Comparison of ENCODE assay signal across 9 cellular contexts in the genomic region with DNA sequence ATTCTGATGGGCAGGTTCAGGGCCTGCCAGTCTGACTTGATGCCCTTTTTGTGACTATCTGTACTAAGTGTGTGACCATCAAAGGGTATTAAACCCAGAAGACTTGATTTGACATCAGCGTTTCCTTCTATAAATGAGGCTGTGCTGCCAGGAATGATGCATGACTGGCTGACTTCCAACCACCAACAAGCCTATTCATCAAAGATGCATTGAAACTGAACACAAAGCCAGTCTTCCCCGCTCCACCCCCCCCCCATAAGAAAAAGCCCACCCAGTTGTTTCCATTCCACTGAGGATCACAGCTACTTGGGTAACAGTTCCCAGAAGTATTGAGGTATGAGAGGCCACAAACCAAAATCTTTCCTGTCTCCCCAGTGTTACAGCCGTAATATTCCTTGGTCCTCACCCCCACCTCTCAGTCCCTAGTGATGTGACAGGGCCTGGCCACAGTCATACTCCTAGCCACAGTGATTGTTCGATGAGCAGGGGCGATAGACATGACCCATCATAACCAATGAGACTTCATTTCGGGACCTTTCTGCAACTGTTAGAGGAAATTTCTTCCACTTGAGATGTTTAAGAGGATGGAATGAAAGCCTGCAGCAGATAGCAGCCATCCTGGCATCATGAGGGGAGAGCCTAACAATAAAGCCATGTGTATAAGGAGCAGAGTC. TPM values are rescaled to one million over a fixed set of nuclear protein-coding genes. Genes with fewer than 3 reads are reported as not detected.
DNase-seq lines count a peak whose midpoint lies in the region; ATAC-seq and TF ChIP-seq lines count a peak whose summit lies in the region.
"Had no signal": no experiment of that assay in that cellular context is flagged by ENCODE, and none has a peak within 500 bp of the region (broad histone marks: within the 10 kb centered on the region; RNA-seq: fewer than 3 reads in every experiment).

No MANE protein-coding gene starts in this region.

- H3K27me3 ChIP-seq in CD4-positive, CD25-positive, alpha-beta regulatory T cell (ENCODE audit: control insufficient read depth, insufficient read depth, low read length): no peaks in the 10 kb centered on the region
- H3K27me3 ChIP-seq in RWPE2 (ENCODE audit: insufficient read depth, poor library complexity, severe bottlenecking): no peaks in the 10 kb centered on the region
- H3K27me3 ChIP-seq in parathyroid adenoma (ENCODE audit: control insufficient read depth, insufficient read depth, low read length): no peaks in the 10 kb centered on the region
- no peaks in the 10 kb centered on the region for H3K27me3 ChIP-seq in MM.1S (replicated peaks; ENCODE audit: insufficient read depth, low read length)

- H2AFZ ChIP-seq in parathyroid adenoma (no peak overlapping the region), MM.1S (ENCODE audit: low read length) (no peak overlapping the region)

- ATAC-seq in CD4-positive, CD25-positive, alpha-beta regulatory T cell (ENCODE audit: low read depth in 2 of 2): no peak
- ATAC-seq in RWPE2 (ENCODE audit: low read depth) (no peak), GM18520 (IDR thresholded peaks at IDR 0.05; ENCODE audit: unreplicated experiment) (no peak)

- H3K9ac ChIP-seq in parathyroid adenoma: no peak overlapping the region
- no peak overlapping the region for H3K9ac ChIP-seq in MM.1S (ENCODE audit: low read length)

- H3K9me2 ChIP-seq in MM.1S (replicated peaks; ENCODE audit: insufficient read depth, low read length): no peaks in the 10 kb centered on the region

- H3K4me1 ChIP-seq in CD4-positive, CD25-positive, alpha-beta regulatory T cell (ENCODE audit: control insufficient read depth, insufficient read depth, low read length, poor library complexity, severe bottlenecking): peaks cover 35% of the 10 kb centered on the region
- H3K4me1 ChIP-seq in RWPE2 (ENCODE audit: insufficient read depth, poor library complexity, severe bottlenecking) (peaks cover 17% of the 10 kb centered on the region), parathyroid adenoma (peaks cover 49% of the 10 kb centered on the region), MM.1S (ENCODE audit: low read length) (peaks cover 12% of the 10 kb centered on the region)

- H3K9me3 ChIP-seq in CD4-positive, CD25-positive, alpha-beta regulatory T cell (ENCODE audit: control insufficient read depth in 2 of 2, low read length in 2 of 2): no peaks in the 10 kb centered on the region
- H3K9me3 ChIP-seq in RWPE2 (ENCODE audit: severe bottlenecking) (no peaks in the 10 kb centered on the region), parathyroid adenoma (ENCODE audit: control insufficient read depth, low read length) (no peaks in the 10 kb centered on the region), MM.1S (replicated peaks; ENCODE audit: insufficient read depth, low read length) (no peaks in the 10 kb centered on the region)

- no peaks in the 10 kb centered on the region for H3K27me3 Mint-ChIP-seq in CD4-positive, CD25-positive, alpha-beta regulatory T cell

- H3K4me2 ChIP-seq in parathyroid adenoma (ENCODE audit: low read length) (no peak overlapping the region), MM.1S (ENCODE audit: low read depth, low read length) (no peak overlapping the region)

- TF ChIP-seq CTCF in RWPE2 (IDR thresholded peaks at IDR 0.05; ENCODE audit: poor library complexity, severe bottlenecking) (no peak), coronary artery (IDR thresholded peaks at IDR 0.05) (no peak), parathyroid adenoma (IDR thresholded peaks at IDR 0.05) (no peak), MM.1S (IDR thresholded peaks at IDR 0.05; ENCODE audit: low read length) (no peak)

- H3K79me2 ChIP-seq in parathyroid adenoma: peaks cover 65% of the 10 kb centered on the region
- no peaks in the 10 kb centered on the region for H3K79me2 ChIP-seq in MM.1S (ENCODE audit: low read length)

- no peaks in the 10 kb centered on the region for H4K20me1 ChIP-seq in MM.1S (ENCODE audit: insufficient read depth, low read length)

- peak overlapping the region in 2 of 4 donors; percentile 49 to 77 for H3K4me3 Mint-ChIP-seq in CD4-positive, CD25-positive, alpha-beta regulatory T cell

- peaks cover 19% of the 10 kb centered on the region for H3K36me3 Mint-ChIP-seq in CD4-positive, CD25-positive, alpha-beta regulatory T cell

- H3K9me3 Mint-ChIP-seq in CD4-positive, CD25-positive, alpha-beta regulatory T cell: no peaks in the 10 kb centered on the region

- peaks cover 25 to 71% (median 50%) of the 10 kb centered on the region in 4 donors for H3K4me1 Mint-ChIP-seq in CD4-positive, CD25-positive, alpha-beta regulatory T cell

- H3F3A ChIP-seq in MM.1S (ENCODE audit: insufficient read depth, low read length): no peaks in the 10 kb centered on the region

- no peak overlapping the region for H3K4me3 ChIP-seq in CD4-positive, CD25-positive, alpha-beta regulatory T cell (ENCODE audit: low read depth, low read length)
- H3K4me3 ChIP-seq in RWPE2 (ENCODE audit: severe bottlenecking): no peak overlapping the region
- no peak overlapping the region for H3K4me3 ChIP-seq in coronary artery
- H3K4me3 ChIP-seq in parathyroid adenoma (ENCODE audit: low read depth, low read length): no peak overlapping the region
- H3K4me3 ChIP-seq in MM.1S (ENCODE audit: low read length): no peak overlapping the region

- peak overlapping the region; percentile 35 to 85 (median 68) for H3K27ac Mint-ChIP-seq in CD4-positive, CD25-positive, alpha-beta regulatory T cell

- H3K27ac ChIP-seq in CD4-positive, CD25-positive, alpha-beta regulatory T cell (ENCODE audit: insufficient read depth, low read length, poor library complexity, severe bottlenecking): peak overlapping the region; percentile 34
- H3K27ac ChIP-seq in RWPE2 (ENCODE audit: poor library complexity, severe bottlenecking): peak overlapping the region; percentile 29
- H3K27ac ChIP-seq in coronary artery: peak overlapping the region; percentile 5 to 49
- peak overlapping the region; percentile 85 for H3K27ac ChIP-seq in parathyroid adenoma
- H3K27ac ChIP-seq in MM.1S (ENCODE audit: low read length): no peak overlapping the region

- peaks cover 3% of the 10 kb centered on the region for H3K36me3 ChIP-seq in CD4-positive, CD25-positive, alpha-beta regulatory T cell (ENCODE audit: control insufficient read depth, insufficient read depth, low read length)
- H3K36me3 ChIP-seq in RWPE2 (ENCODE audit: low read depth) (no peaks in the 10 kb centered on the region), parathyroid adenoma (ENCODE audit: control insufficient read depth, insufficient read depth, low read length) (no peaks in the 10 kb centered on the region), MM.1S (replicated peaks; ENCODE audit: insufficient read depth, low read length) (no peaks in the 10 kb centered on the region)

- no peak for DNase-seq in CD4-positive, CD25-positive, alpha-beta regulatory T cell
- no peak for DNase-seq in RWPE2 (ENCODE audit: low spot score)
- DNase-seq in coronary artery (ENCODE audit: low spot score): no peak
- DNase-seq in COR-L47 (lab: John Stamatoyannopoulos, UW): no peak
- DNase-seq in MM.1S: no peak
- no peak for DNase-seq in NCI-H526 (lab: John Stamatoyannopoulos, UW)
- DNase-seq: GF-D8 had no signal

RNA-seq across cellular contexts. Expression of gene SH3BP5, which starts 22.6 kb away (rescaled TPM):
- 68.6 TPM for total RNA-seq in CD4-positive, CD25-positive, alpha-beta regulatory T cell
- 10 to 100 TPM; 24.7 to 40.1 (median 31.6) TPM for polyA plus RNA-seq in CD4-positive, CD25-positive, alpha-beta regulatory T cell
